Comparison of ENCODE assay signal across 14 cellular contexts in genomic region chr20:5696011-5696559, GRCh38. TPM values are rescaled to one million over a fixed set of nuclear protein-coding genes. Genes with fewer than 3 reads are reported as not detected.
DNase-seq lines count a peak whose midpoint lies in the region; ATAC-seq and TF ChIP-seq lines count a peak whose summit lies in the region.
"Had no signal": no experiment of that assay in that cellular context is flagged by ENCODE, and none has a peak within 500 bp of the region (broad histone marks: within the 10 kb centered on the region; RNA-seq: fewer than 3 reads in every experiment).

No MANE protein-coding gene starts in this region.

- TF ChIP-seq POLR2A in gastrocnemius medialis (IDR thresholded peaks at IDR 0.05), result no peak

- H3K4me2 ChIP-seq in PC-3 (ENCODE audit: low read length), result no peak overlapping the region

- H2AFZ ChIP-seq in PC-3 (ENCODE audit: low read length), result no peak overlapping the region

- in situ Hi-C loops in gastrocnemius medialis (cut with MboI; ENCODE audit: low sequenced_read_pairs in 4 of 4), result no loop called here

- DNase-seq in EL, result peak; percentile 79
- peak; percentile 93 for DNase-seq in PC-3
- peak; percentile 40 for DNase-seq in fibroblast of peridontal ligament (ENCODE audit: extremely low read depth)
- DNase-seq in gastrocnemius medialis, result peak; percentile 34 to 62
- no peak for DNase-seq in medulla oblongata (ENCODE audit: extremely low spot score)
- DNase-seq in nucleus accumbens (lab: John Stamatoyannopoulos, UW), result no peak
- DNase-seq: activated naive CD4-positive, alpha-beta T cell treated with anti-CD3 and anti-CD28 coated beads, Interleukin-2, amount 50 U/mL, for 16 hours; erythroblast; naive B cell; sigmoid colon; T1000 had no signal

- no peak overlapping the region for H3K9ac ChIP-seq in PC-3 (ENCODE audit: low read length)

- H3K9me3 ChIP-seq in PC-3 (ENCODE audit: low read length) (no peaks in the 10 kb centered on the region), gastrocnemius medialis (no peaks in the 10 kb centered on the region)
- H3K9me3 ChIP-seq: sigmoid colon, suprapubic skin had no signal

- H3K9me2 ChIP-seq in PC-3 (replicated peaks; ENCODE audit: low read length), result no peaks in the 10 kb centered on the region

- no peaks in the 10 kb centered on the region for H3F3A ChIP-seq in PC-3 (ENCODE audit: low read length, unreplicated experiment)

- H3K36me3 ChIP-seq in PC-3 (ENCODE audit: low read depth, low read length), result no peaks in the 10 kb centered on the region
- H3K36me3 ChIP-seq in gastrocnemius medialis, result no peaks in the 10 kb centered on the region
- H3K36me3 ChIP-seq: sigmoid colon, suprapubic skin had no signal

- peak; percentile 98 for ATAC-seq in PC-3
- ATAC-seq in gastrocnemius medialis, result peak; percentile 94 to 97
- ATAC-seq in HG03280 (IDR thresholded peaks at IDR 0.05; ENCODE audit: unreplicated experiment), result no peak
- ATAC-seq in activated CD4-positive, CD25-positive, alpha-beta regulatory T cell treated with anti-CD3 and anti-CD28 coated beads, Interleukin-2, amount 50 U/mL, for 24 hours, result no peak

- POLR2A ChIA-PET in PC-3 (lab: Charles Lee; ENCODE audit: unreplicated experiment), result no interaction called here

- H3K4me3 ChIP-seq in PC-3 (ENCODE audit: low read length), result no peak overlapping the region
- no peak overlapping the region for H3K4me3 ChIP-seq in gastrocnemius medialis
- H3K4me3 ChIP-seq: sigmoid colon, suprapubic skin had no signal

- H3K4me1 ChIP-seq in PC-3 (ENCODE audit: insufficient read depth, low read length) (peaks cover 10% of the 10 kb centered on the region; the same call in 1 of the 2 replicates), gastrocnemius medialis (peaks cover 4% of the 10 kb centered on the region in 2 donors)
- H3K4me1 ChIP-seq: suprapubic skin had no signal

- H3K27ac ChIP-seq in PC-3 (ENCODE audit: low read length) (peak overlapping the region; percentile 26), gastrocnemius medialis (peak overlapping the region; percentile 50 to 68 (median 57))
- H3K27ac ChIP-seq: sigmoid colon, suprapubic skin had no signal

- no peaks in the 10 kb centered on the region for H3K79me2 ChIP-seq in PC-3 (ENCODE audit: low read length)

- CTCF ChIA-PET in PC-3 (lab: Charles Lee), result no interaction called here

- no peaks in the 10 kb centered on the region for H4K20me1 ChIP-seq in PC-3 (ENCODE audit: low read length)

- TF ChIP-seq CTCF in PC-3 (conservative IDR thresholded peaks at IDR 0.05; ENCODE audit: low read depth, low read length) (no peak), gastrocnemius medialis (IDR thresholded peaks at IDR 0.05 in 4 of 5, conservative IDR thresholded peaks at IDR 0.05 in 1 of 5) (no peak)

- H3K27me3 ChIP-seq in PC-3 (ENCODE audit: low read length) (no peaks in the 10 kb centered on the region), gastrocnemius medialis (no peaks in the 10 kb centered on the region)
- H3K27me3 ChIP-seq: sigmoid colon, suprapubic skin had no signal

- BruUV-seq in PC-3 (replicated peaks; lab: Mats Ljungman, UMichigan), result no TSS peak

- intact Hi-C loops in PC-3 (cut with micrococcal nuclease), result no loop called here
- intact Hi-C loops in gastrocnemius medialis (cut with DNase I; ENCODE audit: low total_unique reads), result loop anchor here (1.0 to 5.0 kb wide), 4 partner anchors 23 to 191 kb away; no protein-coding TSS in a partner anchor

RNA-seq across cellular contexts. Expression of gene SHLD1, which starts 54.1 kb away (rescaled TPM):
- total RNA-seq in PC-3 (2014; rRNA removed) (3.4 and 5.1 TPM in 2 replicates), gastrocnemius medialis (1 to 10 TPM; 5.4 to 7.1 (median 5.8) TPM)

Comparison
In these comparisons a context has a peak if more than half of its experiments do, and no peak if none do; other contexts are left out.
1. DNase-seq: peak in EL (single experiment), PC-3 (single experiment), fibroblast of peridontal ligament (single experiment) and gastrocnemius medialis (2 of 2); none in medulla oblongata (single experiment) and nucleus accumbens (0 of 56).
2. ATAC-seq: peak in PC-3 (single experiment) and gastrocnemius medialis (2 of 2); none in HG03280 (single experiment) and activated CD4-positive, CD25-positive, alpha-beta regulatory T cell treated with anti-CD3 and anti-CD28 coated beads, Interleukin-2, amount 50 U/mL, for 24 hours (0 of 2).